ENCODE assay signal across 18 cellular contexts in genomic region chr12:50195832-50196231, GRCh38. TPM values are rescaled to one million over a fixed set of nuclear protein-coding genes. Genes with fewer than 3 reads are reported as not detected.
DNase-seq lines count a peak whose midpoint lies in the region; TF ChIP-seq lines count a peak whose summit lies in the region.
"Had no signal": no experiment of that assay in that cellular context is flagged by ENCODE, and none has a peak within 500 bp of the region (broad histone marks: within the 10 kb centered on the region; RNA-seq: fewer than 3 reads in every experiment).

No MANE protein-coding gene starts in this region.

- peak; percentile 62 for DNase-seq in NCI-H2107 treated with DMSO at 0.1 percent for 48 hours (lab: John Stamatoyannopoulos, UW; ENCODE audit: unreplicated experiment)
- no peak for DNase-seq in NCI-H2107 (lab: John Stamatoyannopoulos, UW)
- DNase-seq in NCI-H524 (lab: John Stamatoyannopoulos, UW), result peak; percentile 69 to 85
- DNase-seq in fibroblast of villous mesenchyme (ENCODE audit: low read depth), result peak; percentile 39
- DNase-seq in vagina (ENCODE audit: extremely low spot score in 2 of 2), result no peak
- no peak for DNase-seq in activated CD4-positive, alpha-beta memory T cell treated with anti-CD3 and anti-CD28 coated beads, Interleukin-2, amount 10 ng/mL, durations not matched to agents 7 days and 5 days
- DNase-seq in stimulated activated CD4-positive, alpha-beta T cell treated with anti-CD3 and anti-CD28 coated beads, Interleukin-2, amount 100 ng/mL, for 24 hours, result no peak
- DNase-seq in mesendoderm, result no peak
- DNase-seq: activated CD8-positive, alpha-beta memory T cell treated with anti-CD3 and anti-CD28 coated beads for 24 hours; activated gamma-delta T cell treated with Interleukin-2 at 50 U/mL for 16 hours; heart left ventricle; mucosa of descending colon; NCI-H510A; Peyer's patch; stimulated activated CD4-positive, alpha-beta T cell treated with anti-CD3 and anti-CD28 coated beads, Interleukin-15, amount 100 ng/mL, for 24 hours; substantia nigra had no signal

- H3K4me3 ChIP-seq in fibroblast of villous mesenchyme (ENCODE audit: low read depth, low read length), result no peak overlapping the region
- no peak overlapping the region for H3K4me3 ChIP-seq in vagina
- no peak overlapping the region for H3K4me3 ChIP-seq in mesendoderm (ENCODE audit: low read length)
- H3K4me3 ChIP-seq: A549, ascending aorta, heart left ventricle, mucosa of descending colon, Peyer's patch had no signal

- no peak overlapping the region for H3K4me2 ChIP-seq in mesendoderm (ENCODE audit: low read length)
- H3K4me2 ChIP-seq: A549 had no signal

- H3K4ac ChIP-seq in mesendoderm (ENCODE audit: low read depth, low read length), result no peak overlapping the region

- H2BK15ac ChIP-seq in mesendoderm (replicated peaks; ENCODE audit: low read depth), result no peak overlapping the region

- H3K36me3 ChIP-seq in vagina (peaks cover 0 to 32% of the 10 kb centered on the region in 2 donors), mesendoderm (ENCODE audit: control insufficient read depth, insufficient read depth, low read length) (peaks cover 4% of the 10 kb centered on the region)

- no peak for TF ChIP-seq CTCF in fibroblast of villous mesenchyme (IDR thresholded peaks at IDR 0.05; ENCODE audit: insufficient read depth, low read depth, low read length)
- TF ChIP-seq CTCF in vagina (IDR thresholded peaks at IDR 0.05), result no peak

- POLR2A ChIA-PET in activated CD4-positive, alpha-beta memory T cell treated with anti-CD3 and anti-CD28 coated beads, Interleukin-2, amount 10 ng/mL, durations not matched to agents 7 days and 5 days (lab: Charles Lee), result interaction anchor here (0.6 to 1.7 kb wide), 3 partner anchors 10 to 57 kb away, joined by 3 to 5 read pairs (median 4); no protein-coding TSS in a partner anchor

- H3K9me3 ChIP-seq in vagina, result no peaks in the 10 kb centered on the region
- H3K9me3 ChIP-seq: A549, ascending aorta, heart left ventricle, mucosa of descending colon, Peyer's patch had no signal

- H3K27ac ChIP-seq in vagina (peak overlapping the region; percentile 12), mesendoderm (ENCODE audit: low read depth, low read length) (no peak overlapping the region)
- H3K27ac ChIP-seq: A549, heart left ventricle, Peyer's patch had no signal

- H3K4me1 Mint-ChIP-seq in activated CD4-positive, alpha-beta memory T cell treated with anti-CD3 and anti-CD28 coated beads, Interleukin-2, amount 10 ng/mL, durations not matched to agents 7 days and 5 days, result peaks cover 5% of the 10 kb centered on the region

- no peak overlapping the region for H2BK5ac ChIP-seq in mesendoderm (ENCODE audit: low read length)

- H3K18ac ChIP-seq in mesendoderm (ENCODE audit: low read length), result no peak overlapping the region

- no peaks in the 10 kb centered on the region for H3K9me3 Mint-ChIP-seq in activated CD4-positive, alpha-beta memory T cell treated with anti-CD3 and anti-CD28 coated beads, Interleukin-2, amount 10 ng/mL, durations not matched to agents 7 days and 5 days

- no peak overlapping the region for H3K9ac ChIP-seq in mesendoderm (ENCODE audit: low read length)

- CTCF ChIA-PET in activated CD4-positive, alpha-beta memory T cell treated with anti-CD3 and anti-CD28 coated beads, Interleukin-2, amount 10 ng/mL, durations not matched to agents 7 days and 5 days (lab: Charles Lee), result interaction anchor here (0.7 to 2.3 kb wide), 3 partner anchors 21 to 211 kb away, joined by 4 to 10 read pairs (median 5); partner anchors contain the start of gene COX14

- H3K79me2 ChIP-seq in mesendoderm (ENCODE audit: control insufficient read depth, insufficient read depth, low read length), result no peaks in the 10 kb centered on the region

- H3K36me3 Mint-ChIP-seq in activated CD4-positive, alpha-beta memory T cell treated with anti-CD3 and anti-CD28 coated beads, Interleukin-2, amount 10 ng/mL, durations not matched to agents 7 days and 5 days (ENCODE audit: low read depth), result peaks cover 51% of the 10 kb centered on the region

- peaks cover 50% of the 10 kb centered on the region for H3K4me1 ChIP-seq in vagina
- no peaks in the 10 kb centered on the region for H3K4me1 ChIP-seq in mesendoderm (ENCODE audit: control insufficient read depth, low read depth, low read length)

- TF ChIP-seq POLR2A in vagina (IDR thresholded peaks at IDR 0.05), result no peak

- no peak overlapping the region for H4K8ac ChIP-seq in mesendoderm (ENCODE audit: low read depth, low read length)

- H3K56ac ChIP-seq in mesendoderm (ENCODE audit: low read length), result no peak overlapping the region

- H3K27ac Mint-ChIP-seq in activated CD4-positive, alpha-beta memory T cell treated with anti-CD3 and anti-CD28 coated beads, Interleukin-2, amount 10 ng/mL, durations not matched to agents 7 days and 5 days, result no peak overlapping the region

- H3K79me1 ChIP-seq in mesendoderm (ENCODE audit: low read length), result no peaks in the 10 kb centered on the region

- H3K4me3 Mint-ChIP-seq in activated CD4-positive, alpha-beta memory T cell treated with anti-CD3 and anti-CD28 coated beads, Interleukin-2, amount 10 ng/mL, durations not matched to agents 7 days and 5 days, result no peak overlapping the region

- H3K27me3 ChIP-seq in vagina (no peaks in the 10 kb centered on the region), mesendoderm (ENCODE audit: insufficient read depth, low read length, poor library complexity) (no peaks in the 10 kb centered on the region)
- H3K27me3 ChIP-seq: ascending aorta, heart left ventricle, Peyer's patch had no signal

- H2AK5ac ChIP-seq in mesendoderm (ENCODE audit: low read length), result no peak overlapping the region

- intact Hi-C loops in vagina (cut with DNase I), result no loop called here

- WGBS in mesendoderm (ENCODE audit: extremely low coverage, insufficient coverage, low lambda C conversion rate), result no CpG with 5 or more reads among the region's 4 CpGs

- H2BK120ac ChIP-seq in mesendoderm (ENCODE audit: low read depth, low read length), result no peak overlapping the region

- no peak overlapping the region for H4K5ac ChIP-seq in mesendoderm (ENCODE audit: low read length)

- H3K27me3 Mint-ChIP-seq in activated CD4-positive, alpha-beta memory T cell treated with anti-CD3 and anti-CD28 coated beads, Interleukin-2, amount 10 ng/mL, durations not matched to agents 7 days and 5 days, result no peaks in the 10 kb centered on the region

- H3K23ac ChIP-seq in mesendoderm (ENCODE audit: low read length), result no peak overlapping the region

RNA-seq across cellular contexts. Expression of gene CERS5, which starts 28.7 kb away (rescaled TPM):
- total RNA-seq in fibroblast of villous mesenchyme, result 29.6 and 40.2 TPM in 2 replicates
- 45.2 TPM for total RNA-seq in vagina
- total RNA-seq in activated CD4-positive, alpha-beta memory T cell treated with anti-CD3 and anti-CD28 coated beads, Interleukin-2, amount 10 ng/mL, durations not matched to agents 7 days and 5 days, result 10 to 100 TPM; 48.4 to 56.3 TPM
- polyA plus RNA-seq in mesendoderm (2013, experiment 1 of 2), result 37.5 TPM
- polyA plus RNA-seq in mesendoderm (2013, experiment 2 of 2), result 35.9 TPM

Comparison
In these comparisons a context has a peak if more than half of its experiments do, and no peak if none do; other contexts are left out.
1. DNase-seq: peak in NCI-H2107 treated with DMSO at 0.1 percent for 48 hours (single experiment), NCI-H524 (2 of 2) and fibroblast of villous mesenchyme (single experiment); none in NCI-H2107 (single experiment), vagina (0 of 2), activated CD4-positive, alpha-beta memory T cell treated with anti-CD3 and anti-CD28 coated beads, Interleukin-2, amount 10 ng/mL, durations not matched to agents 7 days and 5 days (single experiment), stimulated activated CD4-positive, alpha-beta T cell treated with anti-CD3 and anti-CD28 coated beads, Interleukin-2, amount 100 ng/mL, for 24 hours (0 of 2) and mesendoderm (single experiment).